Comparison of ENCODE assay signal across 22 cellular contexts in genomic region chr3:133983126-133983525, GRCh38.
"Had no signal": no experiment of that assay in that cellular context is flagged by ENCODE, and none has a peak within 500 bp of the region (broad histone marks: within the 10 kb centered on the region; RNA-seq: fewer than 3 reads in every experiment).

No MANE protein-coding gene starts in this region.

- H3K27ac ChIP-seq: heart right ventricle, left lung, lower lobe of right lung, parathyroid adenoma, prostate gland, right lobe of liver, spleen, thoracic aorta had no signal

- ATAC-seq: heart right ventricle; left lung; lower lobe of right lung; right lobe of liver; stimulated activated naive B cell treated with anti-CD40 and anti-IgM and Interleukin-4, amounts not matched to agents 10 μg/mL and 1 μg/mL and 100 μg/mL, for 72 hours; stimulated activated naive CD8-positive, alpha-beta T cell treated with anti-CD3 and anti-CD28 coated beads, Interleukin-15, amount 100 ng/mL, for 72 hours had no signal

- H3K9ac ChIP-seq: parathyroid adenoma had no signal

- H3K4me3 ChIP-seq: heart right ventricle, left lung, lower lobe of right lung, prostate gland, right lobe of liver, spleen, thoracic aorta had no signal

- DNase-seq: effector memory CD4-positive, alpha-beta T cell; heart right ventricle; hypothalamus; kidney glomerular epithelial cell; left lung; lower lobe of right lung; naive B cell; nephron progenitor cell; retina; right lobe of liver; spleen; stimulated activated CD4-positive, alpha-beta T cell treated with anti-CD3 and anti-CD28 coated beads, Interleukin-15, amount 100 ng/mL, for 24 hours; stimulated activated CD4-positive, alpha-beta T cell treated with anti-CD3 and anti-CD28 coated beads, Interleukin-1b, Interleukin-23, amount 100 ng/mL, for 48 hours; stimulated activated CD4-positive, alpha-beta T cell treated with anti-CD3 and anti-CD28 coated beads, Interleukin-4, amount 100 ng/mL, for 24 hours; stimulated activated naive B cell treated with anti-CD40 and anti-IgM and Interleukin-4, amounts not matched to agents 10 μg/mL and 1 μg/mL and 100 μg/mL, for 72 hours; stimulated activated naive CD8-positive, alpha-beta T cell treated with anti-CD3 and anti-CD28 coated beads, Interleukin-15, amount 100 ng/mL, for 72 hours had no signal

- H3K36me3 Mint-ChIP-seq: memory B cell; naive B cell; stimulated activated naive B cell treated with anti-CD40 and anti-IgM and Interleukin-4, amounts not matched to agents 10 μg/mL and 1 μg/mL and 100 μg/mL, for 72 hours; type B pancreatic cell had no signal

- H3K9me3 Mint-ChIP-seq: memory B cell; mesothelial cell of epicardium; naive B cell; nephron progenitor cell; stimulated activated naive B cell treated with anti-CD40 and anti-IgM and Interleukin-4, amounts not matched to agents 10 μg/mL and 1 μg/mL and 100 μg/mL, for 72 hours; stimulated activated naive CD8-positive, alpha-beta T cell treated with anti-CD3 and anti-CD28 coated beads, Interleukin-15, amount 100 ng/mL, for 72 hours; type B pancreatic cell had no signal

- H3K79me2 ChIP-seq: parathyroid adenoma had no signal

- H3K4me1 Mint-ChIP-seq: memory B cell; stimulated activated naive B cell treated with anti-CD40 and anti-IgM and Interleukin-4, amounts not matched to agents 10 μg/mL and 1 μg/mL and 100 μg/mL, for 72 hours had no signal

- H3K9me3 ChIP-seq: heart right ventricle, left lung, lower lobe of right lung, prostate gland, right lobe of liver, spleen, thoracic aorta had no signal

- H3K4me1 ChIP-seq: parathyroid adenoma, prostate gland, right lobe of liver had no signal

- H3K27ac Mint-ChIP-seq: memory B cell; mesothelial cell of epicardium; naive B cell; nephron progenitor cell; stimulated activated naive B cell treated with anti-CD40 and anti-IgM and Interleukin-4, amounts not matched to agents 10 μg/mL and 1 μg/mL and 100 μg/mL, for 72 hours; type B pancreatic cell had no signal

- H3K27me3 ChIP-seq: heart right ventricle, left lung, right lobe of liver, spleen had no signal

- H3K4me3 Mint-ChIP-seq: memory B cell; mesothelial cell of epicardium; naive B cell; nephron progenitor cell; stimulated activated naive B cell treated with anti-CD40 and anti-IgM and Interleukin-4, amounts not matched to agents 10 μg/mL and 1 μg/mL and 100 μg/mL, for 72 hours; stimulated activated naive CD8-positive, alpha-beta T cell treated with anti-CD3 and anti-CD28 coated beads, Interleukin-15, amount 100 ng/mL, for 72 hours; type B pancreatic cell had no signal

- H3K36me3 ChIP-seq: heart right ventricle, lower lobe of right lung, prostate gland, right lobe of liver, spleen, thoracic aorta had no signal

- H2AFZ ChIP-seq: parathyroid adenoma had no signal
